Comparison of ENCODE assay signal across 8 cellular contexts in the genomic region with DNA sequence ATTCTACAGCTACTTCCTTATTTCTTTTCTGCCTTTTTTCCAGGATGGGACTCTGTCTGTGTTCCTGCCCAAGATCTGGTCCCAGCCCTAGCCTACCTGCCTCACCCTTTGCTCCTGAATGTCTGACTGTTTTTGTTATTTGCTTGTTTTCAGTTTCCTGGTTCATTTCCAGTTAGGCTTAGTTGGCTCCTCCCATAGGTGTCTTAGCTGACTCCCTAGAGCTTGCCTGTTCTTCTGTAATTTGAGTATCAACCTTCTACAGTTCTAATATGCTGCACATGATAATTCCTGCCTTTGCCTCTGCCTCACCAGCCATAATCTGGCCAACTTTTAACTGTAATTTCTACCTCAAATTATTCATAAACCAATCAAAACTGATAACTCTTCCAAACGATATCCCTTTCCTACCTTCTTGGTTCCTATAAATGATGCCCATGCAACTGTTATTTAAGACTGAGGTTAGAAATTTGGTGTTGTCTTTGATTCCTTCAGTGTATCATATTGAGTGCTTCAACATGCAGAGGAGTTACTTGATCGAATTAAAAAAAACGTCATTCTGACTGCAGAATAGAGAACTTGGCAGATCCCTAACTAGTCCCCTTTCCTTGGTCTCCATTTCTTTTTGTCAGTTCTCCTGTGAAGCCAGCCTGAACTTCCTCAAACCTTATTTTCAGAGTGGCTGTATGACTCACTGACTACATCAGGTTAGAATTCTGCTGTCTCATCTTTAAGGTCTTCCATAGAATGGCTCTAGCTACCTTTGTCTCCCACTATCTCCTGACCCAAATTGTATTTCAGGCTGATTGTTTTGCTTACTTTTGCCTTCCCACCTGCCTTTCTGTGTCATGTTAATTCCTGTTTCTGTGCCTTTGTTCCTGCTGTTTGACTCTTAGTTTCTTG. TPM values are rescaled to one million over a fixed set of nuclear protein-coding genes. Genes with fewer than 3 reads are reported as not detected.
DNase-seq lines count a peak whose midpoint lies in the region; ATAC-seq and TF ChIP-seq lines count a peak whose summit lies in the region.

No MANE protein-coding gene starts in this region.

- no peaks in the 10 kb centered on the region for H3K27me3 Mint-ChIP-seq in H9 (ENCODE audit: low read depth)
- H3K27me3 Mint-ChIP-seq in osteocyte (ENCODE audit: unreplicated experiment), result no peaks in the 10 kb centered on the region

- H3K23me2 ChIP-seq in H9 (ENCODE audit: insufficient read length, low read depth, low read length, poor library complexity, severe bottlenecking), result no peaks in the 10 kb centered on the region

- no peak overlapping the region for H2BK12ac ChIP-seq in H9 (ENCODE audit: insufficient read length, low read depth, low read length)

- H3K9me3 Mint-ChIP-seq in H9 (no peaks in the 10 kb centered on the region), osteocyte (ENCODE audit: unreplicated experiment) (no peaks in the 10 kb centered on the region)

- H3K4ac ChIP-seq in H9 (ENCODE audit: low read depth, low read length), result no peak overlapping the region

- H3K27ac ChIP-seq in H9 (ENCODE audit: insufficient read length, low read depth, low read length), result peak overlapping the region; percentile 76
- peak overlapping the region; percentile 55 for H3K27ac ChIP-seq in RWPE1

- no peaks in the 10 kb centered on the region for H3K9me3 ChIP-seq in H9 (ENCODE audit: control insufficient read depth, low read depth, low read length)

- no peak overlapping the region for H2BK120ac ChIP-seq in H9 (ENCODE audit: low read depth, low read length, poor library complexity, severe bottlenecking)

- H3K14ac ChIP-seq in H9 (ENCODE audit: insufficient read depth, low read length), result no peak overlapping the region

- CTCF ChIA-PET in RWPE1 (lab: Yijun Ruan, JAX), result interaction anchor here (0.6 to 1.3 kb wide), 2 partner anchors 13 to 131 kb away, joined by 3 to 7 read pairs; partner anchors contain the start of gene CTDSPL2

- H3K4me2 ChIP-seq in H9 (ENCODE audit: insufficient read depth, insufficient read length, low read length), result no peak overlapping the region

- in situ Hi-C loops in GM13976 (cut with MboI; ENCODE audit: low sequenced_read_pairs, unreplicated experiment), result no loop called here

- H3K79me1 ChIP-seq in H9 (ENCODE audit: insufficient read depth, low read depth, low read length, poor library complexity, severe bottlenecking), result no peaks in the 10 kb centered on the region

- WGBS in H9 (ENCODE audit: extremely low coverage, insufficient read length, low lambda C conversion rate), result 100% methylated on average over 1 of the region's 3 CpGs

- H3K27ac Mint-ChIP-seq in H9, result peak overlapping the region; percentile 52 to 88 (median 84); a peak in 6 of 7 replicates
- H3K27ac Mint-ChIP-seq in osteocyte (ENCODE audit: unreplicated experiment), result peak overlapping the region; percentile 85

- H3K4me1 Mint-ChIP-seq in H9, result peaks cover 12 to 19% of the 10 kb centered on the region in 2 experiments
- peaks cover 14% of the 10 kb centered on the region for H3K4me1 Mint-ChIP-seq in osteocyte (ENCODE audit: unreplicated experiment)

- H3K9ac ChIP-seq in H9 (ENCODE audit: extremely low read depth, insufficient read length, low read length), result no peak overlapping the region

- 0 out of 2 replicates have a peak, but pooled peaks cover 2% of the 10 kb centered on the region for H3K79me2 ChIP-seq in H9 (ENCODE audit: insufficient read depth, low read length)

- TF ChIP-seq POLR2A in erythroblast (IDR thresholded peaks at IDR 0.05; ENCODE audit: low read length), result no peak

- no peak overlapping the region for H2AK5ac ChIP-seq in H9 (ENCODE audit: insufficient read length, low read length)

- DNase-seq in Ammon's horn (ENCODE audit: low spot score) (peak; percentile 57), H9 (no peak), RWPE1 (ENCODE audit: low spot score) (peak; percentile 55), erythroblast (lab: John Stamatoyannopoulos, UW) (peak; percentile 39 to 61), osteocyte (ENCODE audit: extremely low spot score, unreplicated experiment) (no peak), NCI-H345 (lab: John Stamatoyannopoulos, UW) (no peak), GM13976 (ENCODE audit: low spot score) (no peak)

- no peak overlapping the region for H2BK5ac ChIP-seq in H9 (ENCODE audit: insufficient read length, low read length)

- no peak overlapping the region for H3K18ac ChIP-seq in H9 (ENCODE audit: insufficient read length, low read depth, low read length)

- H4K5ac ChIP-seq in H9 (ENCODE audit: insufficient read length, low read depth, low read length), result no peak overlapping the region

- H2BK15ac ChIP-seq in H9 (ENCODE audit: low read depth, low read length), result no peak overlapping the region

- H3K23ac ChIP-seq in H9 (ENCODE audit: insufficient read length, low read depth, low read length), result no peak overlapping the region

- no peak overlapping the region for H3K56ac ChIP-seq in H9 (ENCODE audit: insufficient read length, low read depth, low read length)

- H3K36me3 Mint-ChIP-seq in H9 (ENCODE audit: insufficient read depth in 1 of 3, low read depth in 3 of 3), result peaks cover 0 to 22% (median 10%) of the 10 kb centered on the region in 3 experiments; a peak in 5 of 7 replicates
- H3K36me3 Mint-ChIP-seq in osteocyte (ENCODE audit: unreplicated experiment), result peaks cover 20% of the 10 kb centered on the region

- no peaks in the 10 kb centered on the region for H3K27me3 ChIP-seq in H9 (ENCODE audit: insufficient read depth, low read length)

- H3T11ph ChIP-seq in H9 (ENCODE audit: low read length), result no peak overlapping the region

- TF ChIP-seq CTCF in H9 (conservative IDR thresholded peaks at IDR 0.05), result no peak
- no peak for TF ChIP-seq CTCF in RWPE1 (conservative IDR thresholded peaks at IDR 0.05; ENCODE audit: low read depth)
- no peak for TF ChIP-seq CTCF in osteocyte (IDR thresholded peaks at IDR 0.05)
- no peak for TF ChIP-seq CTCF in GM13976 (IDR thresholded peaks at IDR 0.05; ENCODE audit: borderline replicate concordance, control extremely low read depth, extremely low read depth, insufficient read depth, missing control alignments)

- H3K4me1 ChIP-seq in H9 (ENCODE audit: insufficient read depth, low read length), result no peaks in the 10 kb centered on the region; the same call in 1 of the 2 replicates

- H4K91ac ChIP-seq in H9 (ENCODE audit: insufficient read length, low read depth, low read length), result no peak overlapping the region

- ATAC-seq in HG03097 (IDR thresholded peaks at IDR 0.05; ENCODE audit: low FRiP score, unreplicated experiment), result no peak

- H2BK20ac ChIP-seq in H9 (ENCODE audit: low read depth, low read length, poor library complexity, severe bottlenecking), result no peak overlapping the region

- H3K4me3 Mint-ChIP-seq in H9, result no peak overlapping the region
- no peak overlapping the region for H3K4me3 Mint-ChIP-seq in osteocyte (ENCODE audit: unreplicated experiment)

- H4K20me1 ChIP-seq in H9 (ENCODE audit: control insufficient read depth, insufficient read depth, insufficient read length), result no peaks in the 10 kb centered on the region

- no peak overlapping the region for H4K8ac ChIP-seq in H9 (replicated peaks; ENCODE audit: insufficient read length, low read depth, low read length)

- no peak overlapping the region for H2AFZ ChIP-seq in H9 (ENCODE audit: low read length)

- POLR2A ChIA-PET in RWPE1 (lab: Yijun Ruan, JAX; ENCODE audit: low non-redundant PET), result no interaction called here

RNA-seq across cellular contexts. Expression of gene GOLM2, which starts 8.4 kb away (rescaled TPM):
- 34.5 and 37.5 TPM in 2 replicates for total RNA-seq in H9 (2021)
- 120 and 127 TPM in 2 replicates for total RNA-seq in osteocyte

Comparison
In these comparisons a context has a peak if more than half of its experiments do, and no peak if none do; other contexts are left out.
1. DNase-seq: peak in Ammon's horn (single experiment), RWPE1 (single experiment) and erythroblast (2 of 2); none in H9 (single experiment), osteocyte (single experiment), NCI-H345 (single experiment) and GM13976 (single experiment).